Comparison of ENCODE assay signal across 7 cellular contexts in genomic region chr1:9593492-9594465, GRCh38. TPM values are rescaled to one million over a fixed set of nuclear protein-coding genes. Genes with fewer than 3 reads are reported as not detected.
A peak's percentile ranks its signal among the peaks of the same experiment; 100 is the strongest.
DNase-seq lines count a peak whose midpoint lies in the region; ATAC-seq and TF ChIP-seq lines count a peak whose summit lies in the region.

No MANE protein-coding gene starts in this region.

- peak overlapping the region; percentile 34; the same call in 1 of the 2 replicates for H3K9ac ChIP-seq in SK-N-SH

- H3K27ac ChIP-seq in SK-N-SH (ENCODE audit: low read depth in 2 of 2, low read length in 1 of 2), result peak overlapping the region; percentile 45 to 93
- peak overlapping the region in 1 of 2 donors; percentile 53 for H3K27ac ChIP-seq in left lung

- peak overlapping the region; percentile 46 for H3K4me3 Mint-ChIP-seq in dendritic cell treated with granulocyte-macrophage colony-stimulating factor and Interleukin-4, amounts not matched to agents 40 ng/mL and 50 ng/mL, for 4 days

- peaks cover 26 to 76% of the 10 kb centered on the region in 2 experiments; a peak in 3 of 4 replicates for H3K4me1 ChIP-seq in SK-N-SH (ENCODE audit: control insufficient read depth in 1 of 2, insufficient read depth in 2 of 2, low read depth in 1 of 2, low read length in 1 of 2)
- H3K4me1 ChIP-seq in left lung, result peaks cover 15 to 47% of the 10 kb centered on the region in 2 donors

- TF ChIP-seq RAD21 in SK-N-SH (IDR thresholded peaks at IDR 0.05; ENCODE audit: low read length), result no peak

- POLR2A ChIA-PET in SK-N-SH (lab: Yijun Ruan, JAX), result interaction anchor here (1.0 to 1.6 kb wide), 2 partner anchors 9 to 18 kb away, joined by 3 to 4 read pairs; no protein-coding TSS in a partner anchor

- no peak overlapping the region for H2AFZ ChIP-seq in SK-N-SH (ENCODE audit: low read depth)

- DNase-seq in GM13976 (ENCODE audit: low spot score) (peak; percentile 89), MV-4-11 (lab: John Stamatoyannopoulos, UW) (peak; percentile 95), SK-N-SH (peak; percentile 93), left lung (peak; percentile 70 to 81), 8988T (no peak)
- DNase-seq in stimulated activated CD8-positive, alpha-beta memory T cell treated with anti-CD3 and anti-CD28 coated beads, Interleukin-4, amount 100 ng/mL, for 48 hours, result peak; percentile 63

- TF ChIP-seq EP300 in SK-N-SH (IDR thresholded peaks at IDR 0.05; ENCODE audit: borderline replicate concordance in 1 of 2, low read depth in 1 of 2, low read length in 1 of 2), result 0 out of 4 replicates have a peak, but pooled peaks of 1 of the 2 experiments have one; percentile 25

- intact Hi-C loops in dendritic cell treated with granulocyte-macrophage colony-stimulating factor and Interleukin-4, amounts not matched to agents 40 ng/mL and 50 ng/mL, for 4 days (cut with micrococcal nuclease), result loop anchor here (5.0 kb wide), 1 partner anchor 166 kb away; no protein-coding TSS in a partner anchor
- intact Hi-C loops in left lung (cut with DNase I), result no loop called here

- peaks cover 28% of the 10 kb centered on the region for H3K36me3 Mint-ChIP-seq in dendritic cell treated with granulocyte-macrophage colony-stimulating factor and Interleukin-4, amounts not matched to agents 40 ng/mL and 50 ng/mL, for 4 days (ENCODE audit: low read depth)

- peaks cover 4% of the 10 kb centered on the region for H3K27me3 Mint-ChIP-seq in dendritic cell treated with granulocyte-macrophage colony-stimulating factor and Interleukin-4, amounts not matched to agents 40 ng/mL and 50 ng/mL, for 4 days

- peak overlapping the region; percentile 63; the same call in 1 of the 2 replicates for H3K4me2 ChIP-seq in SK-N-SH

- H3K36me3 ChIP-seq in SK-N-SH (replicated peaks in 1 of 2; ENCODE audit: control insufficient read depth in 1 of 2, insufficient read depth in 2 of 2, low read length in 1 of 2), result peaks cover 0 to 19% of the 10 kb centered on the region in 2 experiments
- peaks cover 0 to 20% of the 10 kb centered on the region in 2 donors for H3K36me3 ChIP-seq in left lung

- H3K4me3 ChIP-seq in SK-N-SH (ENCODE audit: low read depth in 2 of 2, low read length in 1 of 2) (no peak overlapping the region; a peak in 1 of 4 replicates), left lung (no peak overlapping the region)

- H4K20me1 ChIP-seq in SK-N-SH (ENCODE audit: insufficient read depth), result peaks cover 32% of the 10 kb centered on the region; the same call in 1 of the 2 replicates

- ATAC-seq in left lung, result peak; percentile 26

- no peaks in the 10 kb centered on the region for H3F3A ChIP-seq in SK-N-SH (replicated peaks; ENCODE audit: insufficient read depth)

- no peak for TF ChIP-seq CTCF in GM13976 (IDR thresholded peaks at IDR 0.05; ENCODE audit: borderline replicate concordance, control extremely low read depth, extremely low read depth, insufficient read depth, missing control alignments)
- TF ChIP-seq CTCF in SK-N-SH (IDR thresholded peaks at IDR 0.05), result no peak
- no peak for TF ChIP-seq CTCF in left lung (IDR thresholded peaks at IDR 0.05)

- H3K9me3 ChIP-seq in SK-N-SH (no peaks in the 10 kb centered on the region), left lung (no peaks in the 10 kb centered on the region)

- H3K27ac Mint-ChIP-seq in dendritic cell treated with granulocyte-macrophage colony-stimulating factor and Interleukin-4, amounts not matched to agents 40 ng/mL and 50 ng/mL, for 4 days, result peak overlapping the region; percentile 31

- H3K4me1 Mint-ChIP-seq in dendritic cell treated with granulocyte-macrophage colony-stimulating factor and Interleukin-4, amounts not matched to agents 40 ng/mL and 50 ng/mL, for 4 days (ENCODE audit: low read depth), result peaks cover 53% of the 10 kb centered on the region

- CTCF ChIA-PET in SK-N-SH (lab: Yijun Ruan, JAX), result interaction anchor here (0.9 to 7.0 kb wide), 5 partner anchors 10 to 99 kb away, joined by 4 to 51 read pairs (median 5); no protein-coding TSS in a partner anchor

- H3K9me3 Mint-ChIP-seq in dendritic cell treated with granulocyte-macrophage colony-stimulating factor and Interleukin-4, amounts not matched to agents 40 ng/mL and 50 ng/mL, for 4 days, result no peaks in the 10 kb centered on the region

- H3K27me3 ChIP-seq in SK-N-SH (ENCODE audit: insufficient read depth) (no peaks in the 10 kb centered on the region), left lung (peaks cover 0 to 5% of the 10 kb centered on the region in 2 donors)

- no peaks in the 10 kb centered on the region for H3K9me2 ChIP-seq in SK-N-SH

- 47% methylated on average over 3 of the region's 25 CpGs for WGBS in SK-N-SH (ENCODE audit: low lambda C conversion rate)

- peaks cover 63% of the 10 kb centered on the region for H3K79me2 ChIP-seq in SK-N-SH (ENCODE audit: insufficient read depth)

- in situ Hi-C loops in GM13976 (cut with MboI; ENCODE audit: low sequenced_read_pairs, unreplicated experiment), result no loop called here

TF ChIP-seq in SK-N-SH, 30 proteins besides CTCF, POLR2A, EP300 and RAD21:
- TF ChIP-seq FOXM1 (IDR thresholded peaks at IDR 0.05; ENCODE audit: low read depth) (no peak), MEF2A (IDR thresholded peaks at IDR 0.05; ENCODE audit: borderline replicate concordance, low read depth) (no peak), RFX5 (IDR thresholded peaks at IDR 0.05; ENCODE audit: low read length) (peak; percentile 91), ZBTB33 (IDR thresholded peaks at IDR 0.05; ENCODE audit: borderline replicate concordance, low read depth) (no peak), SMC3 (IDR thresholded peaks at IDR 0.05; ENCODE audit: low read depth, low read length) (no peak), TEAD4 (IDR thresholded peaks at IDR 0.05; ENCODE audit: borderline replicate concordance, insufficient read depth) (no peak), MXI1 (IDR thresholded peaks at IDR 0.05; ENCODE audit: low read depth, low read length) (peak; percentile 76), RXRA (IDR thresholded peaks at IDR 0.05; ENCODE audit: borderline replicate concordance, low read depth) (no peak), RCOR1 (IDR thresholded peaks at IDR 0.05; ENCODE audit: low read length) (no peak), GABPA (IDR thresholded peaks at IDR 0.05; ENCODE audit: low read depth) (no peak)
- TF ChIP-seq, protein P1, sequence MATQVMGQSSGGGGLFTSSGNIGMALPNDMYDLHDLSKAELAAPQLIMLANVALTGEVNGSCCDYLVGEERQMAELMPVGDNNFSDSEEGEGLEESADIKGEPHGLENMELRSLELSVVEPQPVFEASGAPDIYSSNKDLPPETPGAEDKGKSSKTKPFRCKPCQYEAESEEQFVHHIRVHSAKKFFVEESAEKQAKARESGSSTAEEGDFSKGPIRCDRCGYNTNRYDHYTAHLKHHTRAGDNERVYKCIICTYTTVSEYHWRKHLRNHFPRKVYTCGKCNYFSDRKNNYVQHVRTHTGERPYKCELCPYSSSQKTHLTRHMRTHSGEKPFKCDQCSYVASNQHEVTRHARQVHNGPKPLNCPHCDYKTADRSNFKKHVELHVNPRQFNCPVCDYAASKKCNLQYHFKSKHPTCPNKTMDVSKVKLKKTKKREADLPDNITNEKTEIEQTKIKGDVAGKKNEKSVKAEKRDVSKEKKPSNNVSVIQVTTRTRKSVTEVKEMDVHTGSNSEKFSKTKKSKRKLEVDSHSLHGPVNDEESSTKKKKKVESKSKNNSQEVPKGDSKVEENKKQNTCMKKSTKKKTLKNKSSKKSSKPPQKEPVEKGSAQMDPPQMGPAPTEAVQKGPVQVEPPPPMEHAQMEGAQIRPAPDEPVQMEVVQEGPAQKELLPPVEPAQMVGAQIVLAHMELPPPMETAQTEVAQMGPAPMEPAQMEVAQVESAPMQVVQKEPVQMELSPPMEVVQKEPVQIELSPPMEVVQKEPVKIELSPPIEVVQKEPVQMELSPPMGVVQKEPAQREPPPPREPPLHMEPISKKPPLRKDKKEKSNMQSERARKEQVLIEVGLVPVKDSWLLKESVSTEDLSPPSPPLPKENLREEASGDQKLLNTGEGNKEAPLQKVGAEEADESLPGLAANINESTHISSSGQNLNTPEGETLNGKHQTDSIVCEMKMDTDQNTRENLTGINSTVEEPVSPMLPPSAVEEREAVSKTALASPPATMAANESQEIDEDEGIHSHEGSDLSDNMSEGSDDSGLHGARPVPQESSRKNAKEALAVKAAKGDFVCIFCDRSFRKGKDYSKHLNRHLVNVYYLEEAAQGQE (IDR thresholded peaks at IDR 0.05; ENCODE audit: low read depth, low read length), result peak; percentile 86

RNA-seq across cellular contexts. Expression of gene TMEM201, which starts 5.1 kb away (rescaled TPM):
- polyA plus RNA-seq in SK-N-SH (2012; rRNA removed), result 3.0 and 8.2 TPM in 2 replicates
- polyA plus RNA-seq in SK-N-SH (2012; cell fraction: cytosol; rRNA removed), result 2.7 and 5.1 TPM in 2 replicates
- polyA plus RNA-seq in SK-N-SH (2012; cell fraction: nucleus; rRNA removed), result 17.3 and 19.4 TPM in 2 replicates
- total RNA-seq in left lung, result 10 to 100 TPM in 1 of 2 donors, 1 to 10 TPM in 1; 9.1 to 11.6 TPM

RNA-seq across cellular contexts. Expression of gene SLC25A33, which starts 54.5 kb away (rescaled TPM):
- polyA plus RNA-seq in SK-N-SH (2012; rRNA removed), result 4.8 and 5.0 TPM in 2 replicates
- 6.6 and 7.0 TPM in 2 replicates for polyA plus RNA-seq in SK-N-SH (2012; cell fraction: cytosol; rRNA removed)
- 1.5 and 2.8 TPM in 2 replicates for polyA plus RNA-seq in SK-N-SH (2012; cell fraction: nucleus; rRNA removed)
- total RNA-seq in left lung, result 1 to 10 TPM; 4.0 to 6.0 TPM

RNA-seq across cellular contexts. Expression of gene PIK3CD, which starts 57.8 kb away (rescaled TPM):
- polyA plus RNA-seq in SK-N-SH (2012; rRNA removed), result 5.5 and 6.0 TPM in 2 replicates
- polyA plus RNA-seq in SK-N-SH (2012; cell fraction: cytosol; rRNA removed), result 2.7 and 3.9 TPM in 2 replicates
- polyA plus RNA-seq in SK-N-SH (2012; cell fraction: nucleus; rRNA removed), result 12.9 and 13.6 TPM in 2 replicates
- total RNA-seq in left lung, result 10 to 100 TPM; 12.9 to 44.2 TPM
